Comparison of ENCODE assay signal across 10 cellular contexts in genomic region chr9:5838884-5839571, GRCh38. TPM values are rescaled to one million over a fixed set of nuclear protein-coding genes. Genes with fewer than 3 reads are reported as not detected.
A peak's percentile ranks its signal among the peaks of the same experiment; 100 is the strongest.
DNase-seq lines count a peak whose midpoint lies in the region; FAIRE-seq and TF ChIP-seq lines count a peak whose summit lies in the region.
"Had no signal": no experiment of that assay in that cellular context is flagged by ENCODE, and none has a peak within 500 bp of the region (broad histone marks: within the 10 kb centered on the region; RNA-seq: fewer than 3 reads in every experiment).

No MANE protein-coding gene starts in this region.

- H3K9me3 ChIP-seq in small intestine (ENCODE audit: control insufficient read depth, low read depth) (no peaks in the 10 kb centered on the region), A673 (ENCODE audit: low read depth, low read length, poor library complexity, severe bottlenecking) (no peaks in the 10 kb centered on the region)

- FAIRE-seq in small intestine (lab: Jason Lieb, UNC) = no peak

- H3K4me1 ChIP-seq in small intestine (ENCODE audit: control insufficient read depth in 2 of 2, insufficient read depth in 1 of 2, low read depth in 1 of 2, low read length in 1 of 2) (peaks cover 5 to 10% of the 10 kb centered on the region in 2 donors), A673 (ENCODE audit: insufficient read depth, low read length, poor library complexity, severe bottlenecking) (peaks cover 6% of the 10 kb centered on the region)

- H3K27ac ChIP-seq in small intestine (ENCODE audit: low read depth in 1 of 2, low read length in 1 of 2) = no peak overlapping the region
- H3K27ac ChIP-seq in A673 (ENCODE audit: low read depth, low read length, poor library complexity, severe bottlenecking) = no peak overlapping the region

- DNase-seq in NCI-H2107 treated with DMSO at 0.1 percent for 48 hours (lab: John Stamatoyannopoulos, UW; ENCODE audit: unreplicated experiment) (peak; percentile 23), NCI-H2107 (lab: John Stamatoyannopoulos, UW) (no peak), RPMI7951 (ENCODE audit: low read depth) (peak; percentile 69), fibroblast of villous mesenchyme (ENCODE audit: low read depth) (peak; percentile 54), small intestine (peak; percentile 92), GM19240 (ENCODE audit: insufficient read length, low spot score) (no peak), hypothalamus (lab: John Stamatoyannopoulos, UW) (no peak), A673 (ENCODE audit: low spot score) (no peak)
- DNase-seq: MV-4-11; stimulated activated CD4-positive, alpha-beta T cell treated with anti-CD3 and anti-CD28 coated beads, Interleukin-2, amount 100 ng/mL, for 48 hours had no signal

- 0 to 39% (median 29%) methylated on average over 2 of the region's 2 CpGs for WGBS in small intestine, 3 donors

- no TSS peak for BruUV-seq in A673 (replicated peaks; lab: Mats Ljungman, UMichigan)

- POLR2A ChIA-PET in A673 (lab: Charles Lee; ENCODE audit: low non-redundant PET) = no interaction called here

- H3K36me3 ChIP-seq in small intestine (ENCODE audit: control insufficient read depth in 2 of 2, insufficient read depth in 2 of 2, low read length in 2 of 2) (no peaks in the 10 kb centered on the region), A673 (ENCODE audit: insufficient read depth, low read length, poor library complexity, severe bottlenecking) (no peaks in the 10 kb centered on the region)

- intact Hi-C loops in A673 (cut with micrococcal nuclease; ENCODE audit: unreplicated experiment) = no loop called here

- no peaks in the 10 kb centered on the region for H3K27me3 ChIP-seq in small intestine (ENCODE audit: control insufficient read depth in 2 of 2, insufficient read depth in 2 of 2, low read length in 2 of 2)
- H3K27me3 ChIP-seq in A673 (replicated peaks; ENCODE audit: insufficient read depth, low read depth, low read length, poor library complexity) = no peaks in the 10 kb centered on the region

- H3K4me3 ChIP-seq in fibroblast of villous mesenchyme (ENCODE audit: low read depth, low read length) = no peak overlapping the region
- no peak overlapping the region for H3K4me3 ChIP-seq in small intestine (ENCODE audit: low read depth in 1 of 2, low read length in 2 of 2)
- no peak overlapping the region for H3K4me3 ChIP-seq in A673 (ENCODE audit: low read depth, low read length, poor library complexity, severe bottlenecking)

- CTCF ChIA-PET in A673 (lab: Charles Lee) = no interaction called here

- TF ChIP-seq CTCF in fibroblast of villous mesenchyme (IDR thresholded peaks at IDR 0.05; ENCODE audit: insufficient read depth, low read depth, low read length) (no peak), A673 (conservative IDR thresholded peaks at IDR 0.05; ENCODE audit: low read depth, low read length) (no peak)

RNA-seq across cellular contexts. Expression of gene ERMP1, which starts 6.1 kb away (rescaled TPM):
- total RNA-seq in RPMI7951 (2014; rRNA removed; shearing (Covaris generic)) = 21.7 and 25.2 TPM in 2 replicates
- total RNA-seq in fibroblast of villous mesenchyme (38.3 and 58.3 TPM in 2 replicates), A673 (2021) (11.1 and 11.5 TPM in 2 replicates)
- polyA plus RNA-seq in small intestine = 1 to 10 TPM; 2.0 to 8.1 (median 2.2) TPM

RNA-seq across cellular contexts. Expression of gene MLANA, which starts 51.7 kb away (rescaled TPM):
- total RNA-seq in RPMI7951 (2014; rRNA removed; shearing (Covaris generic)) = not detected in 2 replicates
- not detected in 2 replicates for total RNA-seq in fibroblast of villous mesenchyme
- polyA plus RNA-seq in small intestine = not detected
- not detected in 2 replicates for total RNA-seq in A673 (2021)

Comparison
In these comparisons a context has a peak if more than half of its experiments do, and no peak if none do; other contexts are left out.
1. DNase-seq: peak in NCI-H2107 treated with DMSO at 0.1 percent for 48 hours (single experiment), RPMI7951 (single experiment), fibroblast of villous mesenchyme (single experiment) and small intestine (single experiment); none in NCI-H2107 (single experiment), GM19240 (single experiment), hypothalamus (0 of 51) and A673 (single experiment).